Comparison of ENCODE assay signal across 1 cellular context in the genomic region with DNA sequence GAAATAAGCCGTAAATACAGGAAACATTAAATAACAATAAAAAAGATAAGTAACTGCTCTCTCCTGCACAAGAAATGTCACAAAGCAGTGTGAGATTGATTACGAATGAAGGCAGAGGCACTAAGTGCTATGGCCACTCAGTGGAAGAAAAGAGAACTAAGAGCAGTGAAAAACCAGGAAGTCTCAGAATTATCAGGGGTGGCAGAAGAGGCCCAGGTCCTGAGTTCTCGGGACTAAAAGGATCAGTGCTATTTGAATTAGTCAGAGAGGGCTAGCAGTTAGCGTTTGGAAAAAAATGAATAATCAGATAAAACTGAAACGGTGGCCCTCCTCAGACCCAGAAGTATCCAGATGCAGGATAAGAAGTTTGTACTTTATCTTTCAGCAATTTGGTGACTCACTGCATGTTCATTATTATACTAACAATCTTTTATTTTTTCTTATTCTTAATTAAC.
TF ChIP-seq lines count a peak whose summit lies in the region.

No MANE protein-coding gene starts in this region.

TF ChIP-seq in IMR-90, 13 proteins besides CTCF, POLR2A, EP300 and RAD21:
- TF ChIP-seq CHD1 (IDR thresholded peaks at IDR 0.05; ENCODE audit: low read depth, low read length) (no peak), NFE2L2 (IDR thresholded peaks at IDR 0.05; ENCODE audit: low read depth, low read length) (no peak), MAFK (IDR thresholded peaks at IDR 0.05; ENCODE audit: low read depth, low read length) (no peak), MXI1 (IDR thresholded peaks at IDR 0.05; ENCODE audit: borderline replicate concordance, low read depth, low read length) (no peak), SMC3 (IDR thresholded peaks at IDR 0.05; ENCODE audit: low read depth, low read length) (no peak), RFX5 (IDR thresholded peaks at IDR 0.05; ENCODE audit: low read depth, low read length) (no peak), FOS (IDR thresholded peaks at IDR 0.05; ENCODE audit: low read depth, low read length) (no peak), CEBPB (IDR thresholded peaks at IDR 0.05; ENCODE audit: low read depth, low read length) (no peak), RCOR1 (IDR thresholded peaks at IDR 0.05; ENCODE audit: insufficient replicate concordance, low read length) (no peak), BHLHE40 (IDR thresholded peaks at IDR 0.05; ENCODE audit: low read depth, low read length) (no peak), MAZ (IDR thresholded peaks at IDR 0.05; ENCODE audit: borderline replicate concordance, low read depth, low read length) (no peak)
- TF ChIP-seq, protein P1, sequence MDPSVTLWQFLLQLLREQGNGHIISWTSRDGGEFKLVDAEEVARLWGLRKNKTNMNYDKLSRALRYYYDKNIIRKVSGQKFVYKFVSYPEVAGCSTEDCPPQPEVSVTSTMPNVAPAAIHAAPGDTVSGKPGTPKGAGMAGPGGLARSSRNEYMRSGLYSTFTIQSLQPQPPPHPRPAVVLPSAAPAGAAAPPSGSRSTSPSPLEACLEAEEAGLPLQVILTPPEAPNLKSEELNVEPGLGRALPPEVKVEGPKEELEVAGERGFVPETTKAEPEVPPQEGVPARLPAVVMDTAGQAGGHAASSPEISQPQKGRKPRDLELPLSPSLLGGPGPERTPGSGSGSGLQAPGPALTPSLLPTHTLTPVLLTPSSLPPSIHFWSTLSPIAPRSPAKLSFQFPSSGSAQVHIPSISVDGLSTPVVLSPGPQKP (IDR thresholded peaks at IDR 0.05; ENCODE audit: borderline replicate concordance, low read depth, low read length): no peak
- TF ChIP-seq, protein P2, sequence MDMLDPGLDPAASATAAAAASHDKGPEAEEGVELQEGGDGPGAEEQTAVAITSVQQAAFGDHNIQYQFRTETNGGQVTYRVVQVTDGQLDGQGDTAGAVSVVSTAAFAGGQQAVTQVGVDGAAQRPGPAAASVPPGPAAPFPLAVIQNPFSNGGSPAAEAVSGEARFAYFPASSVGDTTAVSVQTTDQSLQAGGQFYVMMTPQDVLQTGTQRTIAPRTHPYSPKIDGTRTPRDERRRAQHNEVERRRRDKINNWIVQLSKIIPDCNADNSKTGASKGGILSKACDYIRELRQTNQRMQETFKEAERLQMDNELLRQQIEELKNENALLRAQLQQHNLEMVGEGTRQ (IDR thresholded peaks at IDR 0.05; ENCODE audit: low read depth, low read length): no peak
